In the genomic region with DNA sequence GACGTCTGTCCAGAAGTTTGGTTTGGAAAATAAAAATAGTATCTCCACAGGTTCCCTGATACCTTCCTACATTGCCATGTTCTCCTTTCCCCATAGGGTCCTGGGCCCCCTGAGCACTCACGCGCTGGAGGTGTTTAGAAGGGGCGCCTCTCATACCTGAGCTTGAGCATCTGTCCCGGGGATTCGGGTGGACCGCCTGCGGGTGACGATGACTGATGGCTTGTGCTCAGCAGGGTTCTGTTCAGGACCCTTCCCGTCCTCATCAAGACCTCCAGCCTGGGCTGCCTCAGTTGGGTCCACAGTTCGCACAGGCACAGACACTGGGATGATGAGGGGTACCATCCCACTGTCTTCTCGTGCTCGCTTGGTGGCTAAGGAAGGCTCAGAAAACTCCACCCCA, we compare ENCODE assay signal across 1 cellular context.
TF ChIP-seq lines count a peak whose summit lies in the region.

No MANE protein-coding gene starts in this region.

TF ChIP-seq in IMR-90, 13 proteins besides CTCF, POLR2A, EP300 and RAD21:
- TF ChIP-seq MAZ (IDR thresholded peaks at IDR 0.05; ENCODE audit: borderline replicate concordance, low read depth, low read length) (no peak), CHD1 (IDR thresholded peaks at IDR 0.05; ENCODE audit: low read depth, low read length) (no peak), RCOR1 (IDR thresholded peaks at IDR 0.05; ENCODE audit: insufficient replicate concordance, low read length) (no peak), MAFK (IDR thresholded peaks at IDR 0.05; ENCODE audit: low read depth, low read length) (no peak), NFE2L2 (IDR thresholded peaks at IDR 0.05; ENCODE audit: low read depth, low read length) (no peak), MXI1 (IDR thresholded peaks at IDR 0.05; ENCODE audit: borderline replicate concordance, low read depth, low read length) (no peak), BHLHE40 (IDR thresholded peaks at IDR 0.05; ENCODE audit: low read depth, low read length) (no peak)
- TF ChIP-seq, protein P1, sequence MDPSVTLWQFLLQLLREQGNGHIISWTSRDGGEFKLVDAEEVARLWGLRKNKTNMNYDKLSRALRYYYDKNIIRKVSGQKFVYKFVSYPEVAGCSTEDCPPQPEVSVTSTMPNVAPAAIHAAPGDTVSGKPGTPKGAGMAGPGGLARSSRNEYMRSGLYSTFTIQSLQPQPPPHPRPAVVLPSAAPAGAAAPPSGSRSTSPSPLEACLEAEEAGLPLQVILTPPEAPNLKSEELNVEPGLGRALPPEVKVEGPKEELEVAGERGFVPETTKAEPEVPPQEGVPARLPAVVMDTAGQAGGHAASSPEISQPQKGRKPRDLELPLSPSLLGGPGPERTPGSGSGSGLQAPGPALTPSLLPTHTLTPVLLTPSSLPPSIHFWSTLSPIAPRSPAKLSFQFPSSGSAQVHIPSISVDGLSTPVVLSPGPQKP (IDR thresholded peaks at IDR 0.05; ENCODE audit: borderline replicate concordance, low read depth, low read length) = no peak
TF ChIP-seq in IMR-90: peak in this region for 0.
